Comparison of ENCODE assay signal across 17 cellular contexts in genomic region chr1:214537872-214538473, GRCh38. TPM values are rescaled to one million over a fixed set of nuclear protein-coding genes. Genes with fewer than 3 reads are reported as not detected.
DNase-seq lines count a peak whose midpoint lies in the region; ATAC-seq, FAIRE-seq and TF ChIP-seq lines count a peak whose summit lies in the region.
"Had no signal": no experiment of that assay in that cellular context is flagged by ENCODE, and none has a peak within 500 bp of the region (broad histone marks: within the 10 kb centered on the region; RNA-seq: fewer than 3 reads in every experiment).

No MANE protein-coding gene starts in this region.

- peak overlapping the region; percentile 2 for H3K27ac ChIP-seq in skeletal muscle tissue (ENCODE audit: low read depth, low read length)
- H3K27ac ChIP-seq in CD4-positive, alpha-beta T cell (ENCODE audit: low read depth, low read length) = no peak overlapping the region

- no peak for TF ChIP-seq CTCF in chondrocyte (IDR thresholded peaks at IDR 0.05)
- TF ChIP-seq CTCF in nephron (IDR thresholded peaks at IDR 0.05; ENCODE audit: unreplicated experiment in 3 of 3) = no peak
- TF ChIP-seq CTCF in CD4-positive, alpha-beta T cell (IDR thresholded peaks at IDR 0.05) = no peak

- no peak for FAIRE-seq in RCC 7860 (lab: Jason Lieb, UNC)
- FAIRE-seq: D721Med, G401.6 had no signal

- no peaks in the 10 kb centered on the region for H3K27me3 Mint-ChIP-seq in chondrocyte (ENCODE audit: low read depth)
- H3K27me3 Mint-ChIP-seq in nephron (ENCODE audit: low read depth) = no peaks in the 10 kb centered on the region
- H3K27me3 Mint-ChIP-seq in CD4-positive, alpha-beta T cell = peaks cover 3% of the 10 kb centered on the region

- DNase-seq in NCI-H82 (lab: John Stamatoyannopoulos, UW) (peak; percentile 39), NCI-H82 treated with DMSO at 0.1 percent for 48 hours (lab: John Stamatoyannopoulos, UW; ENCODE audit: unreplicated experiment) (no peak), chondrocyte (ENCODE audit: low spot score) (no peak), RCC 7860 (ENCODE audit: low spot score) (no peak)
- no peak for DNase-seq in CD4-positive, alpha-beta T cell
- DNase-seq: 8988T; CD8-positive, alpha-beta memory T cell; DND-41; HFFc6; KBM-7; NCI-H510A treated with DMSO at 0.1 percent for 48 hours had no signal

- H3K27ac Mint-ChIP-seq in chondrocyte (ENCODE audit: unreplicated experiment) (peak overlapping the region; percentile 73), nephron (peak overlapping the region; percentile 13 to 36 (median 23))
- no peak overlapping the region for H3K27ac Mint-ChIP-seq in CD4-positive, alpha-beta T cell
- H3K27ac Mint-ChIP-seq: CD8-positive, alpha-beta memory T cell had no signal

- H3K9me3 ChIP-seq in skeletal muscle tissue (ENCODE audit: control insufficient read depth in 3 of 3, low read length in 3 of 3) = no peaks in the 10 kb centered on the region
- H3K9me3 ChIP-seq in CD4-positive, alpha-beta T cell (ENCODE audit: control insufficient read depth, low read length) = no peaks in the 10 kb centered on the region

- peaks cover under 1 to 2% (median 1%) of the 10 kb centered on the region in 3 donors for H3K36me3 ChIP-seq in skeletal muscle tissue (ENCODE audit: control insufficient read depth in 3 of 3, insufficient read depth in 3 of 3, low read length in 3 of 3)

- H3K9me3 Mint-ChIP-seq in chondrocyte (ENCODE audit: low read depth) (no peaks in the 10 kb centered on the region), nephron (no peaks in the 10 kb centered on the region)
- no peaks in the 10 kb centered on the region for H3K9me3 Mint-ChIP-seq in CD4-positive, alpha-beta T cell
- H3K9me3 Mint-ChIP-seq: CD8-positive, alpha-beta memory T cell; HFFc6 had no signal

- intact Hi-C loops in CD4-positive, alpha-beta T cell (cut with DNase I, micrococcal nuclease) = no loop called here

- H3K4me1 Mint-ChIP-seq in chondrocyte (ENCODE audit: low read depth) (peaks cover 63% of the 10 kb centered on the region), nephron (peaks cover 46% of the 10 kb centered on the region)
- H3K4me1 Mint-ChIP-seq in CD4-positive, alpha-beta T cell (ENCODE audit: low read depth) = no peaks in the 10 kb centered on the region
- H3K4me1 Mint-ChIP-seq: CD8-positive, alpha-beta memory T cell had no signal

- no peak for ATAC-seq in CD4-positive, alpha-beta T cell (ENCODE audit: poor library complexity)
- no peak for ATAC-seq in GM21737 (IDR thresholded peaks at IDR 0.05; ENCODE audit: unreplicated experiment)
- ATAC-seq: Right ventricle myocardium inferior had no signal

- H3K4me1 ChIP-seq in skeletal muscle tissue (ENCODE audit: control insufficient read depth in 3 of 3, insufficient read depth in 3 of 3, low read length in 3 of 3) = peaks cover 31 to 42% (median 36%) of the 10 kb centered on the region in 3 donors

- no peaks in the 10 kb centered on the region for H3K27me3 ChIP-seq in skeletal muscle tissue (ENCODE audit: control insufficient read depth in 3 of 3, insufficient read depth in 3 of 3, low read length in 3 of 3)
- no peaks in the 10 kb centered on the region for H3K27me3 ChIP-seq in CD4-positive, alpha-beta T cell (ENCODE audit: control insufficient read depth, insufficient read depth, low read length)

- H3K36me3 Mint-ChIP-seq in chondrocyte (ENCODE audit: low read depth) (peaks cover 2% of the 10 kb centered on the region), nephron (ENCODE audit: low read depth) (peaks cover 14% of the 10 kb centered on the region)
- H3K36me3 Mint-ChIP-seq in CD4-positive, alpha-beta T cell (ENCODE audit: low read depth) = no peaks in the 10 kb centered on the region
- H3K36me3 Mint-ChIP-seq: CD8-positive, alpha-beta memory T cell had no signal

- CTCF ChIA-PET in CD4-positive, alpha-beta T cell (lab: Charles Lee) = no interaction called here

- no peak overlapping the region for H3K4me3 ChIP-seq in skeletal muscle tissue (ENCODE audit: low read length in 3 of 3)

- H3K9ac ChIP-seq in skeletal muscle tissue (ENCODE audit: low read depth in 1 of 3, low read length in 3 of 3) = peak overlapping the region in 1 of 3 donors; percentile 19

- POLR2A ChIA-PET in CD4-positive, alpha-beta T cell (lab: Charles Lee) = no interaction called here

- no peak overlapping the region for H3K4me3 Mint-ChIP-seq in chondrocyte (ENCODE audit: unreplicated experiment)
- H3K4me3 Mint-ChIP-seq in nephron = no peak overlapping the region
- H3K4me3 Mint-ChIP-seq in CD4-positive, alpha-beta T cell = no peak overlapping the region
- H3K4me3 Mint-ChIP-seq: CD8-positive, alpha-beta memory T cell; HFFc6 had no signal

RNA-seq across cellular contexts. Expression of gene PTPN14, which starts 13.4 kb away (rescaled TPM):
- total RNA-seq in chondrocyte = 125 to 174 TPM (median 136 TPM) in 3 replicates
- total RNA-seq in skeletal muscle tissue = 19.8 TPM
- total RNA-seq in CD4-positive, alpha-beta T cell = under 1 TPM; 0.03 TPM

Comparison
In these comparisons a context has a peak if more than half of its experiments do, and no peak if none do; other contexts are left out.
1. RNA of gene PTPN14, which starts 13.4 kb away (total RNA-seq): 125 to 174 TPM in chondrocyte and 19.8 TPM in skeletal muscle tissue (single experiment); 0.03 TPM in CD4-positive, alpha-beta T cell; every median in the first group is over 10 times any median in the second.